In the genomic region with DNA sequence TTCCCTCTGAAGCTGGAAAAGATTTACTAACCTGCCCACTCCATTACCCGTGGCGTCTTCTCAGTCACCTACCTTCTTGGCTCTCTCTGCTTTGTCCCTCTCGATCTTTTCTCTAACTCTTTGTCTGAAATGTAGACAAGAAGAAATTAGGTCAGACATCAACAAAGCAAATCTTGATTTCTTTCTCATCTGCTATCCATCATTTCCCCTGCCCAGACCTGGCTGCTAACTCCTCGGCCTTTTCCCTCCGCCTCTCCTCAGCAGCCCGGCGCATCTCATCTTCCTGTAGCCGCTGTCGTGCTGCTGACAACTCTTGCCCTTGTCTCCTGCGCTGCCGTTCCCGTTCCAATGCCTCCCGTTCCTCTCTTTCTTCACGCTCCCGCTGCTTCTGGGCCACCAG, we compare ENCODE assay signal across 8 cellular contexts. TPM values are rescaled to one million over a fixed set of nuclear protein-coding genes. Genes with fewer than 3 reads are reported as not detected.
DNase-seq lines count a peak whose midpoint lies in the region; ATAC-seq and TF ChIP-seq lines count a peak whose summit lies in the region.

No MANE protein-coding gene starts in this region.

- no peaks in the 10 kb centered on the region for H3K27me3 Mint-ChIP-seq in naive thymus-derived CD4-positive, alpha-beta T cell

- POLR2A ChIA-PET in naive thymus-derived CD4-positive, alpha-beta T cell (lab: Charles Lee), result interaction anchor here (0.5 to 9.2 kb wide), 8 partner anchors 10 to 109 kb away, joined by 3 to 157 read pairs (median 6); a partner anchor contains a TSS

- intact Hi-C loops in mammary epithelial cell (cut with micrococcal nuclease), result no loop called here
- intact Hi-C loops in naive thymus-derived CD4-positive, alpha-beta T cell (cut with micrococcal nuclease), result loop anchor here (2.0 to 10.0 kb wide), 3 partner anchors 25 to 253 kb away; a partner anchor contains a TSS

- no peaks in the 10 kb centered on the region for H4K20me1 ChIP-seq in mammary epithelial cell (ENCODE audit: insufficient read depth, low read length)

- H3K79me2 ChIP-seq in mammary epithelial cell (ENCODE audit: insufficient read depth, low read length), result peaks cover 49% of the 10 kb centered on the region

- peak overlapping the region; percentile 88 to 98 (median 94) for H3K27ac Mint-ChIP-seq in naive thymus-derived CD4-positive, alpha-beta T cell

- H3K36me3 Mint-ChIP-seq in naive thymus-derived CD4-positive, alpha-beta T cell, result peaks cover 4 to 21% (median 10%) of the 10 kb centered on the region in 5 donors

- H3K27ac ChIP-seq in C4-2B (peak overlapping the region; percentile 83), mammary epithelial cell (ENCODE audit: insufficient read depth, low read depth, low read length) (no peak overlapping the region)
- peak overlapping the region; percentile 98 for H3K27ac ChIP-seq in naive thymus-derived CD4-positive, alpha-beta T cell (ENCODE audit: low read depth, low read length)

- TF ChIP-seq CTCF in C4-2B (conservative IDR thresholded peaks at IDR 0.05) (no peak), mammary epithelial cell (conservative IDR thresholded peaks at IDR 0.05 in 1 of 2, IDR thresholded peaks at IDR 0.05 in 1 of 2; ENCODE audit: extremely low read depth in 1 of 2, insufficient read depth in 1 of 2, low read depth in 1 of 2, low read length in 2 of 2) (no peak)

- H3K4me1 Mint-ChIP-seq in naive thymus-derived CD4-positive, alpha-beta T cell, result peaks cover 21 to 51% (median 44%) of the 10 kb centered on the region in 7 donors

- peak overlapping the region; percentile 74 for H3K4me2 ChIP-seq in mammary epithelial cell (ENCODE audit: insufficient read depth, low read depth, low read length)

- in situ Hi-C loops in mammary epithelial cell (cut with MboI; ENCODE audit: low sequenced_read_pairs in 2 of 2), result no loop called here

- H3K27me3 ChIP-seq in mammary epithelial cell (ENCODE audit: insufficient read depth, low read length), result no peaks in the 10 kb centered on the region
- no peaks in the 10 kb centered on the region for H3K27me3 ChIP-seq in naive thymus-derived CD4-positive, alpha-beta T cell (ENCODE audit: control insufficient read depth in 2 of 2, insufficient read depth in 2 of 2, low read length in 2 of 2)

- 82% methylated on average over 15 of the region's 15 CpGs for WGBS in mammary epithelial cell (ENCODE audit: low coverage, missing lambda C conversion rate)

- no peak overlapping the region for H3K9ac ChIP-seq in mammary epithelial cell (ENCODE audit: insufficient read depth, low read length)

- no peaks in the 10 kb centered on the region for H3K9me3 ChIP-seq in mammary epithelial cell (replicated peaks; ENCODE audit: insufficient read depth, low read length)
- H3K9me3 ChIP-seq in naive thymus-derived CD4-positive, alpha-beta T cell (ENCODE audit: control insufficient read depth in 2 of 3, low read length in 3 of 3), result no peaks in the 10 kb centered on the region

- peak overlapping the region; percentile 95 for H3K4me3 ChIP-seq in Jurkat, Clone E6-1 (ENCODE audit: low read length)
- peak overlapping the region; percentile 85 to 96 (median 86) for H3K4me3 ChIP-seq in mammary epithelial cell (replicated peaks in 1 of 3; ENCODE audit: insufficient read depth in 1 of 3, low read depth in 2 of 3, low read length in 3 of 3)
- peak overlapping the region; percentile 87 for H3K4me3 ChIP-seq in naive thymus-derived CD4-positive, alpha-beta T cell (ENCODE audit: low read length)

- peak overlapping the region; percentile 86 to 93 (median 90) for H3K4me3 Mint-ChIP-seq in naive thymus-derived CD4-positive, alpha-beta T cell

- H2AFZ ChIP-seq in mammary epithelial cell (ENCODE audit: low read depth, low read length), result no peak overlapping the region

- no peak for ATAC-seq in naive thymus-derived CD4-positive, alpha-beta T cell
- ATAC-seq in HG03460 (IDR thresholded peaks at IDR 0.05; ENCODE audit: unreplicated experiment), result no peak

- peaks cover 21% of the 10 kb centered on the region for H3K4me1 ChIP-seq in mammary epithelial cell (ENCODE audit: insufficient read depth, low read length)
- peaks cover 13 to 22% of the 10 kb centered on the region in 2 donors for H3K4me1 ChIP-seq in naive thymus-derived CD4-positive, alpha-beta T cell (ENCODE audit: control insufficient read depth in 2 of 2, insufficient read depth in 2 of 2, low read length in 2 of 2)

- no peak for DNase-seq in Jurkat, Clone E6-1 (ENCODE audit: low read depth, low spot score)
- DNase-seq in mammary epithelial cell (no peak), NCI-H187 (lab: John Stamatoyannopoulos, UW) (no peak), LoVo (ENCODE audit: low spot score) (no peak), ureter (ENCODE audit: low spot score) (no peak)
- no peak for DNase-seq in naive thymus-derived CD4-positive, alpha-beta T cell

- dilution Hi-C loops in mammary epithelial cell (cut with HindIII; ENCODE audit: low sequenced_read_pairs), result loop anchor here (10.0 kb wide), 2 partner anchors 93 to 863 kb away; a partner anchor contains a TSS

- H3K9me3 Mint-ChIP-seq in naive thymus-derived CD4-positive, alpha-beta T cell, result no peaks in the 10 kb centered on the region

- CTCF ChIA-PET in mammary epithelial cell (lab: Charles Lee; ENCODE audit: low non-redundant PET), result no interaction called here
- CTCF ChIA-PET in naive thymus-derived CD4-positive, alpha-beta T cell (lab: Charles Lee), result no interaction called here

- H3K36me3 ChIP-seq in mammary epithelial cell (ENCODE audit: insufficient read depth, low read length), result peaks cover 11% of the 10 kb centered on the region
- H3K36me3 ChIP-seq in naive thymus-derived CD4-positive, alpha-beta T cell (ENCODE audit: control insufficient read depth in 2 of 3, insufficient read depth in 3 of 3, low read length in 3 of 3), result peaks cover 0 to 37% (median 3%) of the 10 kb centered on the region in 3 experiments

- BruUV-seq in mammary epithelial cell (replicated peaks; lab: Mats Ljungman, UMichigan), result no TSS peak

RNA-seq across cellular contexts. Expression of a gene that starts 1.2 kb away (rescaled TPM):
- 350 TPM for polyA plus RNA-seq in Jurkat, Clone E6-1 (2012; ENCODE audit: insufficient read depth, insufficient read length)
- total RNA-seq in mammary epithelial cell (10 to 100 TPM; 63.7 to 93.1 TPM), ureter (90.5 TPM)
- polyA plus RNA-seq in mammary epithelial cell, result 61.8 TPM
- polyA minus RNA-seq in mammary epithelial cell, result 18.6 TPM
- total RNA-seq in naive thymus-derived CD4-positive, alpha-beta T cell, result 100 to 1,000 TPM; 114 to 215 (median 207) TPM
- polyA plus RNA-seq in naive thymus-derived CD4-positive, alpha-beta T cell, result 100 to 1,000 TPM; 218 to 256 TPM

RNA-seq across cellular contexts. Expression of a gene that starts 5.6 kb away (rescaled TPM):
- 31.7 TPM for polyA plus RNA-seq in Jurkat, Clone E6-1 (2012; ENCODE audit: insufficient read depth, insufficient read length)
- total RNA-seq in mammary epithelial cell (1 to 10 TPM; 5.3 to 8.7 TPM), ureter (9.8 TPM)
- 9.2 TPM for polyA plus RNA-seq in mammary epithelial cell
- 21.4 TPM for polyA minus RNA-seq in mammary epithelial cell
- 10 to 100 TPM; 13.8 to 26.4 (median 20.8) TPM for total RNA-seq in naive thymus-derived CD4-positive, alpha-beta T cell
- polyA plus RNA-seq in naive thymus-derived CD4-positive, alpha-beta T cell, result 1 to 10 TPM; 3.5 to 5.9 TPM

RNA-seq across cellular contexts. Expression of a gene that starts 6.2 kb away (rescaled TPM):
- 11.6 TPM for polyA plus RNA-seq in Jurkat, Clone E6-1 (2012; ENCODE audit: insufficient read depth, insufficient read length)
- 10 to 100 TPM in 1 of 2 donors, 1 to 10 TPM in 1; 4.0 to 11.5 TPM for total RNA-seq in mammary epithelial cell
- 11.8 TPM for polyA plus RNA-seq in mammary epithelial cell
- 2.1 TPM for polyA minus RNA-seq in mammary epithelial cell
- total RNA-seq in naive thymus-derived CD4-positive, alpha-beta T cell, result 1 to 10 TPM; 2.2 to 8.2 (median 5.8) TPM
- polyA plus RNA-seq in naive thymus-derived CD4-positive, alpha-beta T cell, result 10 to 100 TPM in 1 of 2 donors, 1 to 10 TPM in 1; 9.1 to 11.1 TPM
- 6.6 TPM for total RNA-seq in ureter

RNA-seq across cellular contexts. Expression of a gene that starts 11.6 kb away (rescaled TPM):
- not detected for polyA plus RNA-seq in Jurkat, Clone E6-1 (2012; ENCODE audit: insufficient read depth, insufficient read length)
- total RNA-seq in mammary epithelial cell (under 1 TPM; 0.24 to 0.33 TPM), ureter (5.0 TPM)
- 0.01 TPM for polyA plus RNA-seq in mammary epithelial cell
- polyA minus RNA-seq in mammary epithelial cell, result not detected
- total RNA-seq in naive thymus-derived CD4-positive, alpha-beta T cell, result under 1 TPM in 3 of 5 experiments, not detected in 2; 0.12 to 0.38 (median 0.24) TPM
- not detected for polyA plus RNA-seq in naive thymus-derived CD4-positive, alpha-beta T cell

RNA-seq across cellular contexts. Expression of a gene that starts 12.6 kb away (rescaled TPM):
- polyA plus RNA-seq in Jurkat, Clone E6-1 (2012; ENCODE audit: insufficient read depth, insufficient read length), result 18.9 TPM
- total RNA-seq in mammary epithelial cell, result 10 to 100 TPM in 1 of 2 donors, 1 to 10 TPM in 1; 2.2 to 18.2 TPM
- polyA plus RNA-seq in mammary epithelial cell, result 2.9 TPM
- polyA minus RNA-seq in mammary epithelial cell, result 15.0 TPM
- total RNA-seq in naive thymus-derived CD4-positive, alpha-beta T cell, result 10 to 100 TPM in 4 of 5 experiments, 1 to 10 TPM in 1; 8.9 to 29.3 (median 23.7) TPM
- 1 to 10 TPM; 2.5 TPM for polyA plus RNA-seq in naive thymus-derived CD4-positive, alpha-beta T cell
- 20.7 TPM for total RNA-seq in ureter
